1 cellular context compared by ENCODE assay signal in the genomic region with DNA sequence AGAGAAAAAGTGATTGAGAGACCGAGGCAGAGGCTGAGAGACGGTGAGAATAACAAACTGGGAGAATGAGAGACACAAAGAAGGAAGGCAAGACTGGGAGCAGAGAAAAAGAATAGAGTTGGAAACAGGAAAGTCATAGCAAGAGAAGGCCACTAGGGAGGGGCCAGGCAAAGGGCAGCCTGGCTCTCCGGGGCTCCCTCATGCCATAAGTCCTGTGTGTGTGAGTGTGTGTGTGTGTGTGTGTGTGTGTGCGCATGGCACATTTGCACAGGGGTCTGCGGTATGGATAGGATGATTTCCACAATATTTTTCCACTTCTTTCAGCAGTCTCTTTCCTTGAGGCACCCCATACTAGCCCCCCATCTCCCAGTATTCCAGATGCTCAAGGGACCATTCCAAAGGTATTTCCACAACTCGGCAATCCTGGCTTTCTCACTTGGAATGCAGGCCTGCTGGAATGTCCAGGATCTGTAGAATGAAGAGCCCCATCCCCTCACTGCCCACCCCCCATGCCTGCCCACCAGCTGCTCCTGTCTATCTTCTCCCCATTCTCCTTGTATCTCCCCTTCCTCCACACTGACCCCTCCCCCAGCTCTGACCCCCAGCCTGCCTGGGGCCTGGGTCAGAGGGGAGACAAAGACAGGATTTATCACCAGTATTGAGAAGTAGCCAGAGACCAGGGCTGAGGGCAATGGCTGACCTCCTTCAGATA.
TF ChIP-seq lines count a peak whose summit lies in the region.

No MANE protein-coding gene starts in this region.

TF ChIP-seq in K562, 482 proteins besides CTCF, POLR2A, EP300 and RAD21:
- TF ChIP-seq, protein P1, sequence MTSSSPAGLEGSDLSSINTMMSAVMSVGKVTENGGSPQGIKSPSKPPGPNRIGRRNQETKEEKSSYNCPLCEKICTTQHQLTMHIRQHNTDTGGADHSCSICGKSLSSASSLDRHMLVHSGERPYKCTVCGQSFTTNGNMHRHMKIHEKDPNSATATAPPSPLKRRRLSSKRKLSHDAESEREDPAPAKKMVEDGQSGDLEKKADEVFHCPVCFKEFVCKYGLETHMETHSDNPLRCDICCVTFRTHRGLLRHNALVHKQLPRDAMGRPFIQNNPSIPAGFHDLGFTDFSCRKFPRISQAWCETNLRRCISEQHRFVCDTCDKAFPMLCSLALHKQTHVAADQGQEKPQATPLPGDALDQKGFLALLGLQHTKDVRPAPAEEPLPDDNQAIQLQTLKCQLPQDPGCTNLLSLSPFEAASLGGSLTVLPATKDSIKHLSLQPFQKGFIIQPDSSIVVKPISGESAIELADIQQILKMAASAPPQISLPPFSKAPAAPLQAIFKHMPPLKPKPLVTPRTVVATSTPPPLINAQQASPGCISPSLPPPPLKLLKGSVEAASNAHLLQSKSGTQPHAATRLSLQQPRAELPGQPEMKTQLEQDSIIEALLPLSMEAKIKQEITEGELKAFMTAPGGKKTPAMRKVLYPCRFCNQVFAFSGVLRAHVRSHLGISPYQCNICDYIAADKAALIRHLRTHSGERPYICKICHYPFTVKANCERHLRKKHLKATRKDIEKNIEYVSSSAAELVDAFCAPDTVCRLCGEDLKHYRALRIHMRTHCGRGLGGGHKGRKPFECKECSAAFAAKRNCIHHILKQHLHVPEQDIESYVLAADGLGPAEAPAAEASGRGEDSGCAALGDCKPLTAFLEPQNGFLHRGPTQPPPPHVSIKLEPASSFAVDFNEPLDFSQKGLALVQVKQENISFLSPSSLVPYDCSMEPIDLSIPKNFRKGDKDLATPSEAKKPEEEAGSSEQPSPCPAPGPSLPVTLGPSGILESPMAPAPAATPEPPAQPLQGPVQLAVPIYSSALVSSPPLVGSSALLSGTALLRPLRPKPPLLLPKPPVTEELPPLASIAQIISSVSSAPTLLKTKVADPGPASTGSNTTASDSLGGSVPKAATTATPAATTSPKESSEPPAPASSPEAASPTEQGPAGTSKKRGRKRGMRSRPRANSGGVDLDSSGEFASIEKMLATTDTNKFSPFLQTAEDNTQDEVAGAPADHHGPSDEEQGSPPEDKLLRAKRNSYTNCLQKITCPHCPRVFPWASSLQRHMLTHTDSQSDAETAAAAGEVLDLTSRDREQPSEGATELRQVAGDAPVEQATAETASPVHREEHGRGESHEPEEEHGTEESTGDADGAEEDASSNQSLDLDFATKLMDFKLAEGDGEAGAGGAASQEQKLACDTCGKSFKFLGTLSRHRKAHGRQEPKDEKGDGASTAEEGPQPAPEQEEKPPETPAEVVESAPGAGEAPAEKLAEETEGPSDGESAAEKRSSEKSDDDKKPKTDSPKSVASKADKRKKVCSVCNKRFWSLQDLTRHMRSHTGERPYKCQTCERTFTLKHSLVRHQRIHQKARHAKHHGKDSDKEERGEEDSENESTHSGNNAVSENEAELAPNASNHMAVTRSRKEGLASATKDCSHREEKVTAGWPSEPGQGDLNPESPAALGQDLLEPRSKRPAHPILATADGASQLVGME (CRISPR knock-in tag; IDR thresholded peaks at IDR 0.05): no peak
- TF ChIP-seq HNRNPL (IDR thresholded peaks at IDR 0.05; ENCODE audit: low read depth, low read length): no peak
- TF ChIP-seq, protein P2, sequence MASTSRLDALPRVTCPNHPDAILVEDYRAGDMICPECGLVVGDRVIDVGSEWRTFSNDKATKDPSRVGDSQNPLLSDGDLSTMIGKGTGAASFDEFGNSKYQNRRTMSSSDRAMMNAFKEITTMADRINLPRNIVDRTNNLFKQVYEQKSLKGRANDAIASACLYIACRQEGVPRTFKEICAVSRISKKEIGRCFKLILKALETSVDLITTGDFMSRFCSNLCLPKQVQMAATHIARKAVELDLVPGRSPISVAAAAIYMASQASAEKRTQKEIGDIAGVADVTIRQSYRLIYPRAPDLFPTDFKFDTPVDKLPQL (IDR thresholded peaks at IDR 0.05; ENCODE audit: extremely low read depth, insufficient read length): no peak
- no peak for TF ChIP-seq HCFC1 (IDR thresholded peaks at IDR 0.05; ENCODE audit: low read depth, low read length)
- TF ChIP-seq CBX5 (IDR thresholded peaks at IDR 0.05; ENCODE audit: borderline replicate concordance, low read depth): no peak
- TF ChIP-seq PYGO2 (tag; IDR thresholded peaks at IDR 0.05): no peak
- no peak for TF ChIP-seq CBFB (CRISPR knock-in tag; IDR thresholded peaks at IDR 0.05)
- TF ChIP-seq, protein P3, sequence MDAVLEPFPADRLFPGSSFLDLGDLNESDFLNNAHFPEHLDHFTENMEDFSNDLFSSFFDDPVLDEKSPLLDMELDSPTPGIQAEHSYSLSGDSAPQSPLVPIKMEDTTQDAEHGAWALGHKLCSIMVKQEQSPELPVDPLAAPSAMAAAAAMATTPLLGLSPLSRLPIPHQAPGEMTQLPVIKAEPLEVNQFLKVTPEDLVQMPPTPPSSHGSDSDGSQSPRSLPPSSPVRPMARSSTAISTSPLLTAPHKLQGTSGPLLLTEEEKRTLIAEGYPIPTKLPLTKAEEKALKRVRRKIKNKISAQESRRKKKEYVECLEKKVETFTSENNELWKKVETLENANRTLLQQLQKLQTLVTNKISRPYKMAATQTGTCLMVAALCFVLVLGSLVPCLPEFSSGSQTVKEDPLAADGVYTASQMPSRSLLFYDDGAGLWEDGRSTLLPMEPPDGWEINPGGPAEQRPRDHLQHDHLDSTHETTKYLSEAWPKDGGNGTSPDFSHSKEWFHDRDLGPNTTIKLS (IDR thresholded peaks at IDR 0.05; ENCODE audit: borderline replicate concordance, low read depth): no peak
- no peak for TF ChIP-seq POLR2G (IDR thresholded peaks at IDR 0.05; ENCODE audit: low read depth, low read length)
